In the genomic region with DNA sequence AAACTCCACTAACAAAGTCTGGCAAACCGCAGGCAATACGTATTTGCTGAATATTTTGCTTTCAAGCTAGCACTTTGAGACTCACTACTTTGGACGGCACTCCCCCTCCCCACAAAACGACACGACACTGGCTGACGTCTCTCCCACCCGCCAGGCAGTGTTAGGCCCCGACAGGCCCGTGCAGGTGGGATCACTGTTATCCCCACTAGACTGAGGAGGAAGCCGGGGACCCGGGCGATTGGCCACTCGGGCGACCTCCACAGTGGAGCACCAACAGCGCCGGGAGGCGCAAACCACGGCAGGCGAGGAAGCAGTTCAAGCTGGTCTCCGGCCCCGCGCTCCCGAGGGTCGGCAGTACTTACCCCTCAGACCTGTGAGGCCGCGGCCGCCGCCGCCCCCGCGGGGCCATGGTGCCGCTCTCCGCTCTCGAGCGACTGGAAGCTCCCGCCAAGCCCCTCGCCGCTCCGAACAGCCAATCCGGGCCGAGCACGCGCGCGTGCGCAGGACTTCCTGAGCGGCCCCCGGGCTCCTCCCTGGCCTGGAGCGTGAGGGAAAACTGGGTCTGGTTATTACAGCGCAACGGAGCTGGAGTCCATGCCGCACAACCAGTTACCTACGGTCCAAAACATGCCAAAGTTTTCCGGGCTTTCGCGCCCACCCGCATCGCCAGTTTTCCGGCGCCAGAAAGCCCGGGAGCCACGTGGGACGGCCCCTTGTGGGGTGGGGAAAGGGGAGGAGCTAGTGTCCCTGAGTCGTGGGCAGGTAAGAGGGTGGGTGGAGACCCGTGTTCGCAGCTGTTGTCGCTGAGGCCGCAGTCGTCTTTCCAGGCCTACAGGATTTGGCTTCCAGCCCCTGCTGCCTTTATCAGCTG, we compare ENCODE assay signal across 8 cellular contexts. TPM values are rescaled to one million over a fixed set of nuclear protein-coding genes. Genes with fewer than 3 reads are reported as not detected.
A peak's percentile ranks its signal among the peaks of the same experiment; 100 is the strongest.
DNase-seq lines count a peak whose midpoint lies in the region; ATAC-seq and TF ChIP-seq lines count a peak whose summit lies in the region.

A gene with protein sequence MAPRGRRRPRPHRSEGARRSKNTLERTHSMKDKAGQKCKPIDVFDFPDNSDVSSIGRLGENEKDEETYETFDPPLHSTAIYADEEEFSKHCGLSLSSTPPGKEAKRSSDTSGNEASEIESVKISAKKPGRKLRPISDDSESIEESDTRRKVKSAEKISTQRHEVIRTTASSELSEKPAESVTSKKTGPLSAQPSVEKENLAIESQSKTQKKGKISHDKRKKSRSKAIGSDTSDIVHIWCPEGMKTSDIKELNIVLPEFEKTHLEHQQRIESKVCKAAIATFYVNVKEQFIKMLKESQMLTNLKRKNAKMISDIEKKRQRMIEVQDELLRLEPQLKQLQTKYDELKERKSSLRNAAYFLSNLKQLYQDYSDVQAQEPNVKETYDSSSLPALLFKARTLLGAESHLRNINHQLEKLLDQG (minus strand): TSS at position 443 of the 871 bp plus-strand sequence. CDS start 34 bp downstream, at position 409.

- H3K9me3 Mint-ChIP-seq in IgD-negative memory B cell: no peaks in the 10 kb centered on the region

- no peaks in the 10 kb centered on the region for H3K36me3 ChIP-seq in mucosa of descending colon (ENCODE audit: low read depth)

- no peak for TF ChIP-seq CTCF in mucosa of descending colon (IDR thresholded peaks at IDR 0.05)

- H3K4me3 Mint-ChIP-seq in IgD-negative memory B cell: peak within 1 kb of the TSS; percentile 90 to 98 (median 94)

- DNase-seq in DMS 273 treated with DMSO at 0.1 percent for 48 hours (lab: John Stamatoyannopoulos, UW): peak; percentile 95
- DNase-seq in OCI-M2 (lab: John Stamatoyannopoulos, UW; ENCODE audit: unreplicated experiment): peak; percentile 89
- DNase-seq in activated T-cell treated with anti-CD3 and anti-CD28 coated beads for 4 hours: peak; percentile 90
- DNase-seq in epithelial cell of prostate (ENCODE audit: low read depth, low spot score): peak; percentile 93
- DNase-seq in mucosa of descending colon: peak; percentile 96 to 98 (median 97)
- peak; percentile 93 for DNase-seq in stimulated activated CD8-positive, alpha-beta memory T cell treated with anti-CD3 and anti-CD28 coated beads, Interleukin-4, amount 100 ng/mL, for 24 hours (ENCODE audit: low read depth)

- peaks cover 9 to 15% (median 11%) of the 10 kb centered on the region in 3 donors for H3K4me1 Mint-ChIP-seq in IgD-negative memory B cell

- H3K27me3 Mint-ChIP-seq in IgD-negative memory B cell: no peaks in the 10 kb centered on the region

- ATAC-seq in GM21529 (IDR thresholded peaks at IDR 0.05; ENCODE audit: unreplicated experiment): peak; percentile 88
- peak; percentile 98 for ATAC-seq in mucosa of descending colon

- H3K4me1 ChIP-seq in mucosa of descending colon (ENCODE audit: low read depth): no peaks in the 10 kb centered on the region

- peak within 1 kb of the TSS; percentile 79 to 95 (median 91) for H3K27ac Mint-ChIP-seq in IgD-negative memory B cell

- H3K27ac ChIP-seq in epithelial cell of prostate: peak within 1 kb of the TSS; percentile 72

- peak within 1 kb of the TSS; percentile 62 for H3K4me3 ChIP-seq in mucosa of descending colon

- no peaks in the 10 kb centered on the region for H3K36me3 Mint-ChIP-seq in IgD-negative memory B cell

- intact Hi-C loops in mucosa of descending colon (cut with DNase I, micrococcal nuclease): no loop called here

- H3K9me3 ChIP-seq in mucosa of descending colon: no peaks in the 10 kb centered on the region

RNA-seq across cellular contexts. Expression of the gene that starts here (rescaled TPM):
- 1.4 TPM for polyA plus RNA-seq in IgD-negative memory B cell
- total RNA-seq in mucosa of descending colon: 10 to 100 TPM in 1 of 3 donors, 1 to 10 TPM in 2; 5.1 to 19.5 (median 9.5) TPM

Comparison
In these comparisons a context has a peak if more than half of its experiments do, and no peak if none do; other contexts are left out.
1. Peak in every context shown above with its lines: DNase-seq, ATAC-seq, H3K4me3 ChIP-seq and H3K27ac ChIP-seq.